8 cellular contexts compared by ENCODE assay signal in genomic region chr10:3471927-3472704, GRCh38.
DNase-seq lines count a peak whose midpoint lies in the region; ATAC-seq and TF ChIP-seq lines count a peak whose summit lies in the region.

No MANE protein-coding gene starts in this region.

- in situ Hi-C loops in HAP-1 (cut with MboI; ENCODE audit: low sequenced_read_pairs) = no loop called here

- H3K36me3 Mint-ChIP-seq in CD14-positive monocyte (peaks cover 3 to 9% of the 10 kb centered on the region in 2 donors), osteocyte (ENCODE audit: unreplicated experiment) (peaks cover 2% of the 10 kb centered on the region)

- TF ChIP-seq EP300 in ovary (IDR thresholded peaks at IDR 0.05) = no peak

- ATAC-seq in esophagus mucosa = peak; percentile 37

- no peak for TF ChIP-seq POLR2A in Peyer's patch (IDR thresholded peaks at IDR 0.05)
- TF ChIP-seq POLR2A in ovary (IDR thresholded peaks at IDR 0.05) = no peak

- H3K27ac ChIP-seq in Peyer's patch = peak overlapping the region; percentile 48 to 87 (median 65)
- no peak overlapping the region for H3K27ac ChIP-seq in ovary

- intact Hi-C loops in CD14-positive monocyte (cut with micrococcal nuclease) (loop anchor here in 1 of 2 donors (5.0 kb wide), 1 partner anchor 160 kb away; no protein-coding TSS in a partner anchor), ovary (cut with DNase I) (loop anchor here in 1 of 4 donors (10.0 kb wide), 1 partner anchor 793 kb away; no protein-coding TSS in a partner anchor)

- TF ChIP-seq CTCF in CD14-positive monocyte (IDR thresholded peaks at IDR 0.05) (no peak), Peyer's patch (IDR thresholded peaks at IDR 0.05) (no peak), ovary (IDR thresholded peaks at IDR 0.05) (no peak), osteocyte (IDR thresholded peaks at IDR 0.05) (no peak)

- H3K4me3 ChIP-seq in Peyer's patch = peak overlapping the region; percentile 21 to 47 (median 32)
- H3K4me3 ChIP-seq in ovary = peak overlapping the region; percentile 16
- H3K4me3 ChIP-seq in HAP-1 = no peak overlapping the region

- WGBS in ovary, 3 donors = 53 to 54% (median 53%) methylated on average over 19 of the region's 19 CpGs

- H3K9me3 ChIP-seq in Peyer's patch (no peaks in the 10 kb centered on the region), ovary (no peaks in the 10 kb centered on the region), HAP-1 (no peaks in the 10 kb centered on the region)

- peaks cover 68% of the 10 kb centered on the region for H3K4me1 Mint-ChIP-seq in CD14-positive monocyte
- peaks cover 46% of the 10 kb centered on the region for H3K4me1 Mint-ChIP-seq in osteocyte (ENCODE audit: unreplicated experiment)

- H3K27ac Mint-ChIP-seq in CD14-positive monocyte (peak overlapping the region; percentile 84 to 96 (median 92)), osteocyte (ENCODE audit: unreplicated experiment) (no peak overlapping the region)

- peak overlapping the region; percentile 65 to 73 for H3K4me3 Mint-ChIP-seq in CD14-positive monocyte
- H3K4me3 Mint-ChIP-seq in osteocyte (ENCODE audit: unreplicated experiment) = no peak overlapping the region

- H3K27me3 ChIP-seq in Peyer's patch (no peaks in the 10 kb centered on the region), ovary (no peaks in the 10 kb centered on the region), HAP-1 (ENCODE audit: low read depth) (no peaks in the 10 kb centered on the region)

- H3K27me3 Mint-ChIP-seq in CD14-positive monocyte (ENCODE audit: low read depth in 3 of 3) (peaks cover 0 to 4% (median 0%) of the 10 kb centered on the region in 3 donors), osteocyte (ENCODE audit: unreplicated experiment) (peaks cover 7% of the 10 kb centered on the region)

- H3K4me1 ChIP-seq in Peyer's patch (peaks cover 0 to 14% (median 0%) of the 10 kb centered on the region in 4 donors), ovary (ENCODE audit: insufficient read depth) (peaks cover 19% of the 10 kb centered on the region), HAP-1 (no peaks in the 10 kb centered on the region)

- no peak for DNase-seq in CD14-positive monocyte (ENCODE audit: low spot score)
- peak in 1 of 3 donors; percentile 48 for DNase-seq in Peyer's patch
- no peak for DNase-seq in ovary
- no peak for DNase-seq in central memory CD4-positive, alpha-beta T cell
- no peak for DNase-seq in osteocyte (ENCODE audit: extremely low spot score, unreplicated experiment)
- DNase-seq in HAP-1 (ENCODE audit: low spot score in 2 of 2) = no peak
- no peak for DNase-seq in NCI-H748 treated with DMSO at 0.1 percent for 48 hours (lab: John Stamatoyannopoulos, UW)

- H3K36me3 ChIP-seq in Peyer's patch (no peaks in the 10 kb centered on the region), ovary (no peaks in the 10 kb centered on the region), HAP-1 (replicated peaks) (no peaks in the 10 kb centered on the region)

- H3K9me3 Mint-ChIP-seq in CD14-positive monocyte = peaks cover 0 to 2% (median 0%) of the 10 kb centered on the region in 7 donors
- H3K9me3 Mint-ChIP-seq in osteocyte (ENCODE audit: unreplicated experiment) = no peaks in the 10 kb centered on the region

Comparison
In these comparisons a context has a peak if more than half of its experiments do, and no peak if none do; other contexts are left out.
1. H3K27ac ChIP-seq: peak in Peyer's patch (4 of 4); none in ovary (0 of 2).